Comparison of ENCODE assay signal across 1 cellular context in the genomic region with DNA sequence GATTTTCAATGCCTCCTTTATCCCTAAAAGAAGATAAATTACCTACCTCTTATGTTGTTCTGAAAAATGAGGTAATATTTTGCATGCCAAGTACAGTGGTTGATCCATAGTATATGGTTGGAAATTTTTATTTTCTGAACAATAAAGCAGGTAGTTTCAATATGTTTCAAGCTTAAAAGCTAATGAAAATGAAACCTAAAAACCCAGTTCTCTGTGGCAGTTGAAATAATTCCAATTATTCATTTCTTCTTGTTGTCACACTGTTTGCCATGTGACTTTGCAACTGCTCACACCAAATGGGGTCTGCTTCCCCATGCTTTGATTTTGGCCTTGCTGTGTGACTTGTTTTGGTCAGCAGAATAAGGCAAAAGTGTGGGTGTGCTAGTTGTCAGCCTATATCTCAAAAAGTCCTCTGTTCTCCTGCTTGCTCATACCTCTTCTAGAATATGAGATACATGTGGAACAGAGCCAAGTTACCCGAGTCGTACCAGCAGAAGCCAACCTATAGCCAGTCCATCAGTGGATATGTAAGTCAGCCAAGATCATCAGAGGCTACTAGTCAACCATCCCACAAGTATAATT.
TF ChIP-seq lines count a peak whose summit lies in the region.

No MANE protein-coding gene starts in this region.

TF ChIP-seq in IMR-90, 13 proteins besides CTCF, POLR2A, EP300 and RAD21:
- TF ChIP-seq RCOR1 (IDR thresholded peaks at IDR 0.05; ENCODE audit: insufficient replicate concordance, low read length) (no peak), MXI1 (IDR thresholded peaks at IDR 0.05; ENCODE audit: borderline replicate concordance, low read depth, low read length) (no peak), SMC3 (IDR thresholded peaks at IDR 0.05; ENCODE audit: low read depth, low read length) (no peak), MAZ (IDR thresholded peaks at IDR 0.05; ENCODE audit: borderline replicate concordance, low read depth, low read length) (no peak), FOS (IDR thresholded peaks at IDR 0.05; ENCODE audit: low read depth, low read length) (no peak), MAFK (IDR thresholded peaks at IDR 0.05; ENCODE audit: low read depth, low read length) (no peak), CEBPB (IDR thresholded peaks at IDR 0.05; ENCODE audit: low read depth, low read length) (no peak), BHLHE40 (IDR thresholded peaks at IDR 0.05; ENCODE audit: low read depth, low read length) (no peak), RFX5 (IDR thresholded peaks at IDR 0.05; ENCODE audit: low read depth, low read length) (no peak), NFE2L2 (IDR thresholded peaks at IDR 0.05; ENCODE audit: low read depth, low read length) (no peak), CHD1 (IDR thresholded peaks at IDR 0.05; ENCODE audit: low read depth, low read length) (no peak)
- TF ChIP-seq, protein P1, sequence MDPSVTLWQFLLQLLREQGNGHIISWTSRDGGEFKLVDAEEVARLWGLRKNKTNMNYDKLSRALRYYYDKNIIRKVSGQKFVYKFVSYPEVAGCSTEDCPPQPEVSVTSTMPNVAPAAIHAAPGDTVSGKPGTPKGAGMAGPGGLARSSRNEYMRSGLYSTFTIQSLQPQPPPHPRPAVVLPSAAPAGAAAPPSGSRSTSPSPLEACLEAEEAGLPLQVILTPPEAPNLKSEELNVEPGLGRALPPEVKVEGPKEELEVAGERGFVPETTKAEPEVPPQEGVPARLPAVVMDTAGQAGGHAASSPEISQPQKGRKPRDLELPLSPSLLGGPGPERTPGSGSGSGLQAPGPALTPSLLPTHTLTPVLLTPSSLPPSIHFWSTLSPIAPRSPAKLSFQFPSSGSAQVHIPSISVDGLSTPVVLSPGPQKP (IDR thresholded peaks at IDR 0.05; ENCODE audit: borderline replicate concordance, low read depth, low read length) = no peak
- TF ChIP-seq, protein P2, sequence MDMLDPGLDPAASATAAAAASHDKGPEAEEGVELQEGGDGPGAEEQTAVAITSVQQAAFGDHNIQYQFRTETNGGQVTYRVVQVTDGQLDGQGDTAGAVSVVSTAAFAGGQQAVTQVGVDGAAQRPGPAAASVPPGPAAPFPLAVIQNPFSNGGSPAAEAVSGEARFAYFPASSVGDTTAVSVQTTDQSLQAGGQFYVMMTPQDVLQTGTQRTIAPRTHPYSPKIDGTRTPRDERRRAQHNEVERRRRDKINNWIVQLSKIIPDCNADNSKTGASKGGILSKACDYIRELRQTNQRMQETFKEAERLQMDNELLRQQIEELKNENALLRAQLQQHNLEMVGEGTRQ (IDR thresholded peaks at IDR 0.05; ENCODE audit: low read depth, low read length) = no peak
